Comparison of ENCODE assay signal across 16 cellular contexts in the genomic region with DNA sequence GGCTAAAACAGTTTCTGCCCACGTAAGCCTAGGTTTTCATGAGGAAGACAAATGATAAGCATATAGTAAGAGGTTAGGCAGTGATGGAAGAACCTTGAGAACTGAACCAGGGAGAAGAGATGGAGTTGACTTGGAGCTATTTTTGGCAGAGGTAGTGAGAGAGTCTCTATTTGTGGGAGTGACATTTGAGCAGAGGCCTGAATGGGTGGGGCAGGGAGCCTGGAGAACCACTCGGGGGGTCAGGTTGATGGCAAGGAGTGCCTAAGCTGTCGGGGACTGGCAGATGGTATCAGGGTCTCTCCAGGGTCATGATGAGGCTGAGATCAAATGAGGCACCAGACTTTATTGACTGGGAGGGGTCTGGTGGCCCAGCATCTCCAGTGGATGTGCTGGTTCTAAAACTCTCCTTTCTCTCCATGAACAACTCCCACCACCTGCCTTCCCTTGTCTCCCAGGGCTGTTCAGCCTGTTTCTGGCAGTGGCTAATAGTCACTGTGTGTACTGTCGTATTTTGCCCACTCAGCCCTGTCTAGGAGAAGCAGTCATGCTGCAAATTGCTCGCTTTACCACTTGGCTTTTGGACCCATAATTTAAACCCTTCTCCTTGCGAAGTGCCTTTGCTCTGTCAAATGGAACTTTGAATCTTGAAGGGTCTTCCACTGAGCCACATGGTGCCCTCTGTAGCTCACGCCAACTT. TPM values are rescaled to one million over a fixed set of nuclear protein-coding genes. Genes with fewer than 3 reads are reported as not detected.
DNase-seq lines count a peak whose midpoint lies in the region; ATAC-seq and TF ChIP-seq lines count a peak whose summit lies in the region.
"Had no signal": no experiment of that assay in that cellular context is flagged by ENCODE, and none has a peak within 500 bp of the region (broad histone marks: within the 10 kb centered on the region; RNA-seq: fewer than 3 reads in every experiment).

No MANE protein-coding gene starts in this region.

- no peak overlapping the region for H2BK20ac ChIP-seq in IMR-90 (ENCODE audit: low read depth, low read length)

- H3K9me3 Mint-ChIP-seq in activated CD4-positive, alpha-beta T cell treated with anti-CD3 and anti-CD28 coated beads for 36 hours (ENCODE audit: low read depth): no peaks in the 10 kb centered on the region
- H3K9me3 Mint-ChIP-seq in central memory CD8-positive, alpha-beta T cell: no peaks in the 10 kb centered on the region

- dilution Hi-C loops in IMR-90 (cut with HindIII; ENCODE audit: low sequenced_read_pairs, unreplicated experiment): no loop called here

- no peak overlapping the region for H3K4ac ChIP-seq in IMR-90 (ENCODE audit: low read depth, low read length)

- CTCF ChIA-PET in activated CD4-positive, alpha-beta T cell treated with anti-CD3 and anti-CD28 coated beads for 36 hours (lab: Charles Lee): interaction anchor here (0.5 to 1.7 kb wide), 4 partner anchors 9 to 331 kb away, joined by 3 to 6 read pairs (median 4); no protein-coding TSS in a partner anchor
- CTCF ChIA-PET in IMR-90 (lab: Yijun Ruan, JAX): no interaction called here

- H2AK9ac ChIP-seq in IMR-90 (replicated peaks; ENCODE audit: low read depth, low read length, poor library complexity): no peak overlapping the region

- H3K27me3 Mint-ChIP-seq in activated CD4-positive, alpha-beta T cell treated with anti-CD3 and anti-CD28 coated beads for 36 hours: no peaks in the 10 kb centered on the region
- H3K27me3 Mint-ChIP-seq in central memory CD8-positive, alpha-beta T cell: no peaks in the 10 kb centered on the region

- no peak for TF ChIP-seq RAD21 in IMR-90 (IDR thresholded peaks at IDR 0.05; ENCODE audit: low read length)

- peak overlapping the region; percentile 3 for H3K27ac Mint-ChIP-seq in activated CD4-positive, alpha-beta T cell treated with anti-CD3 and anti-CD28 coated beads for 36 hours
- H3K27ac Mint-ChIP-seq in central memory CD8-positive, alpha-beta T cell (ENCODE audit: low read depth): no peak overlapping the region

- H3K4me3 ChIP-seq in IMR-90 (ENCODE audit: insufficient read depth, low read depth, low read length): no peak overlapping the region
- H3K4me3 ChIP-seq in neutrophil (ENCODE audit: low read depth in 1 of 2, low read length in 1 of 2): no peak overlapping the region
- H3K4me3 ChIP-seq: SJSA1 had no signal

- in situ Hi-C loops in IMR-90 (cut with MboI; ENCODE audit: low sequenced_read_pairs): no loop called here

- H3K79me1 ChIP-seq in IMR-90 (ENCODE audit: low read depth in 1 of 2, low read length in 2 of 2): peaks cover 33 to 69% of the 10 kb centered on the region in 2 experiments

- H4K91ac ChIP-seq in IMR-90 (ENCODE audit: insufficient read depth, low read depth, low read length): no peak overlapping the region

- H3K36me3 Mint-ChIP-seq in activated CD4-positive, alpha-beta T cell treated with anti-CD3 and anti-CD28 coated beads for 36 hours (ENCODE audit: low read depth): peaks cover 27% of the 10 kb centered on the region
- H3K36me3 Mint-ChIP-seq in central memory CD8-positive, alpha-beta T cell (ENCODE audit: insufficient read depth): peaks cover 45% of the 10 kb centered on the region

- H4K5ac ChIP-seq in IMR-90 (ENCODE audit: low read depth, low read length): no peak overlapping the region

- no peak overlapping the region for H3K4me3 Mint-ChIP-seq in activated CD4-positive, alpha-beta T cell treated with anti-CD3 and anti-CD28 coated beads for 36 hours
- H3K4me3 Mint-ChIP-seq in central memory CD8-positive, alpha-beta T cell: peak overlapping the region; percentile 31

- intact Hi-C loops in activated CD4-positive, alpha-beta T cell treated with anti-CD3 and anti-CD28 coated beads for 36 hours (cut with DNase I, micrococcal nuclease): no loop called here
- intact Hi-C loops in IMR-90 (cut with micrococcal nuclease): loop anchor here (10.0 kb wide), 1 partner anchor 179 kb away; no protein-coding TSS in a partner anchor

- no peak overlapping the region for H2BK120ac ChIP-seq in IMR-90 (ENCODE audit: low read depth, low read length)

- no peak overlapping the region for H3K56ac ChIP-seq in IMR-90 (ENCODE audit: extremely low read depth, insufficient read depth, low read length)

- H3K9ac ChIP-seq in IMR-90 (ENCODE audit: low read depth, low read length): no peak overlapping the region

- no peak overlapping the region for H3K4me2 ChIP-seq in IMR-90 (ENCODE audit: low read depth, low read length)

- TF ChIP-seq POLR2A in IMR-90 (IDR thresholded peaks at IDR 0.05; ENCODE audit: low read depth, low read length): no peak

- H3K9me3 ChIP-seq in IMR-90 (ENCODE audit: control insufficient read depth, insufficient read depth, low read length) (no peaks in the 10 kb centered on the region), neutrophil (no peaks in the 10 kb centered on the region)
- H3K9me3 ChIP-seq: SJSA1 had no signal

- peaks cover 4% of the 10 kb centered on the region for H3K4me1 ChIP-seq in IMR-90 (ENCODE audit: control insufficient read depth, insufficient read depth, low read length)
- peaks cover 62 to 79% of the 10 kb centered on the region in 2 experiments for H3K4me1 ChIP-seq in neutrophil (ENCODE audit: control insufficient read depth in 1 of 2, insufficient read depth in 1 of 2, low read depth in 1 of 2, low read length in 1 of 2)

- no peak overlapping the region for H4K8ac ChIP-seq in IMR-90 (ENCODE audit: low read depth in 2 of 2, low read length in 2 of 2)

- no peaks in the 10 kb centered on the region for H3K27me3 ChIP-seq in IMR-90 (ENCODE audit: control insufficient read depth, insufficient read depth, low read length)
- H3K27me3 ChIP-seq in neutrophil: no peaks in the 10 kb centered on the region
- H3K27me3 ChIP-seq: brain microvascular endothelial cell, SJSA1 had no signal

- TSS peak; percentile 10 for BruUV-seq in IMR-90 (replicated peaks; lab: Mats Ljungman, UMichigan)

- no peak overlapping the region for H3K23ac ChIP-seq in IMR-90 (ENCODE audit: low read depth, low read length)

- H2AFZ ChIP-seq in IMR-90 (replicated peaks; ENCODE audit: low read length, poor library complexity): no peak overlapping the region

- 100% methylated on average over 2 of the region's 7 CpGs; no CpG with 5 or more reads in 1 of the 2 experiments for WGBS in IMR-90 (ENCODE audit: extremely low coverage in 2 of 2, insufficient read length in 1 of 2), 2 experiments

- no peak overlapping the region for H3K27ac ChIP-seq in IMR-90 (ENCODE audit: insufficient read depth, low read length)
- H3K27ac ChIP-seq in neutrophil: peak overlapping the region; percentile 95
- H3K27ac ChIP-seq: brain microvascular endothelial cell, SJSA1 had no signal

- peaks cover 5% of the 10 kb centered on the region; the same call in 1 of the 2 replicates for H3K9me1 ChIP-seq in IMR-90 (ENCODE audit: insufficient read depth, low read length)

- H3K4me1 Mint-ChIP-seq in activated CD4-positive, alpha-beta T cell treated with anti-CD3 and anti-CD28 coated beads for 36 hours: peaks cover 45% of the 10 kb centered on the region
- peaks cover 44% of the 10 kb centered on the region for H3K4me1 Mint-ChIP-seq in central memory CD8-positive, alpha-beta T cell

- POLR2A ChIA-PET in activated CD4-positive, alpha-beta T cell treated with anti-CD3 and anti-CD28 coated beads for 36 hours (lab: Charles Lee): interaction anchor here (1.1 kb wide), 1 partner anchor 14 kb away, joined by 3 read pairs; no protein-coding TSS in a partner anchor
- POLR2A ChIA-PET in IMR-90 (lab: Charles Lee; ENCODE audit: unreplicated experiment): interaction anchor here (0.6 kb wide), 1 partner anchor 48 kb away, joined by 3 read pairs; no protein-coding TSS in a partner anchor

- no peak overlapping the region for H3K14ac ChIP-seq in IMR-90 (replicated peaks; ENCODE audit: low read depth, low read length)

- no peak overlapping the region for H2AK5ac ChIP-seq in IMR-90 (ENCODE audit: low read depth, low read length)

- H2BK5ac ChIP-seq in IMR-90 (ENCODE audit: low read depth, low read length, poor library complexity, severe bottlenecking): no peak overlapping the region

- H3K18ac ChIP-seq in IMR-90 (ENCODE audit: low read depth, low read length): no peak overlapping the region

- no peak for ATAC-seq in activated CD4-positive, alpha-beta T cell treated with anti-CD3 and anti-CD28 coated beads for 36 hours
- no peak for ATAC-seq in IMR-90 (ENCODE audit: low read depth)
- no peak for ATAC-seq in central memory CD8-positive, alpha-beta T cell (replicated peaks; ENCODE audit: extremely low read depth, poor library complexity, severe bottlenecking)
- ATAC-seq in HG02798 (IDR thresholded peaks at IDR 0.05; ENCODE audit: poor library complexity, unreplicated experiment): no peak

- H2BK15ac ChIP-seq in IMR-90 (ENCODE audit: low read depth, low read length): no peak overlapping the region

- H4K20me1 ChIP-seq in IMR-90 (ENCODE audit: insufficient read depth, low read length): peaks cover 21% of the 10 kb centered on the region

- no peak for DNase-seq in activated CD4-positive, alpha-beta T cell treated with anti-CD3 and anti-CD28 coated beads for 36 hours
- DNase-seq in activated CD4-positive, alpha-beta T cell treated with anti-CD3 and anti-CD28 coated beads for 1 hour: no peak
- DNase-seq in IMR-90 (no peak), DMS53 treated with DMSO at 0.1 percent for 48 hours (lab: John Stamatoyannopoulos, UW; ENCODE audit: unreplicated experiment) (no peak), mesenteric fat pad (ENCODE audit: low spot score) (no peak)
- DNase-seq in central memory CD8-positive, alpha-beta T cell (ENCODE audit: low spot score in 2 of 2): no peak
- DNase-seq: activated gamma-delta T cell, brain microvascular endothelial cell, GOT3, Karpas-422, NCI-H1436, NCI-H226 had no signal

- TF ChIP-seq CTCF in IMR-90 (conservative IDR thresholded peaks at IDR 0.05; ENCODE audit: low read depth, low read length): no peak
- no peak for TF ChIP-seq CTCF in neutrophil (IDR thresholded peaks at IDR 0.05)

- H3K36me3 ChIP-seq in IMR-90 (ENCODE audit: control insufficient read depth, insufficient read depth, low read length): peaks cover 32% of the 10 kb centered on the region
- H3K36me3 ChIP-seq in neutrophil: peaks cover 30% of the 10 kb centered on the region

RNA-seq across cellular contexts. Expression of gene MAU2, which starts 3.6 kb away (rescaled TPM):
- total RNA-seq in activated CD4-positive, alpha-beta T cell treated with anti-CD3 and anti-CD28 coated beads for 36 hours: 10 to 100 TPM; 33.3 to 45.7 TPM
- total RNA-seq in IMR-90 (2012; rRNA removed) (21.7 and 24.6 TPM in 2 replicates), mesenteric fat pad (45.4 TPM)
- polyA plus RNA-seq in IMR-90 (2012; rRNA removed): 31.1 and 35.5 TPM in 2 replicates
- 16.9 and 22.3 TPM in 2 replicates for polyA plus RNA-seq in IMR-90 (2012; cell fraction: cytosol; rRNA removed)
- 69.1 and 140 TPM in 2 replicates for polyA plus RNA-seq in IMR-90 (2012; cell fraction: nucleus; rRNA removed; ENCODE audit: low replicate concordance)

RNA-seq across cellular contexts. Expression of gene SUGP1, which starts 3.9 kb away (rescaled TPM):
- 10 to 100 TPM; 49.4 to 62.0 TPM for total RNA-seq in activated CD4-positive, alpha-beta T cell treated with anti-CD3 and anti-CD28 coated beads for 36 hours
- total RNA-seq in IMR-90 (2012; rRNA removed) (35.8 and 38.3 TPM in 2 replicates), mesenteric fat pad (32.9 TPM)
- polyA plus RNA-seq in IMR-90 (2012; rRNA removed): 33.2 and 38.6 TPM in 2 replicates
- 38.4 and 43.2 TPM in 2 replicates for polyA plus RNA-seq in IMR-90 (2012; cell fraction: cytosol; rRNA removed)
- polyA plus RNA-seq in IMR-90 (2012; cell fraction: nucleus; rRNA removed; ENCODE audit: low replicate concordance): 120 and 147 TPM in 2 replicates

RNA-seq across cellular contexts. Expression of gene TM6SF2, which starts 51.1 kb away (rescaled TPM):
- total RNA-seq in activated CD4-positive, alpha-beta T cell treated with anti-CD3 and anti-CD28 coated beads for 36 hours: not detected
- total RNA-seq in IMR-90 (2012; rRNA removed): under 0.01 and 0.18 TPM in 2 replicates
- 0.97 and 1.1 TPM in 2 replicates for polyA plus RNA-seq in IMR-90 (2012; rRNA removed)
- polyA plus RNA-seq in IMR-90 (2012; cell fraction: cytosol; rRNA removed): 0.22 and 1.6 TPM in 2 replicates
- 3.5 and 7.2 TPM in 2 replicates for polyA plus RNA-seq in IMR-90 (2012; cell fraction: nucleus; rRNA removed; ENCODE audit: low replicate concordance)
- 1.3 TPM for total RNA-seq in mesenteric fat pad
- total RNA-seq: A172 had no signal
